In the genomic region with DNA sequence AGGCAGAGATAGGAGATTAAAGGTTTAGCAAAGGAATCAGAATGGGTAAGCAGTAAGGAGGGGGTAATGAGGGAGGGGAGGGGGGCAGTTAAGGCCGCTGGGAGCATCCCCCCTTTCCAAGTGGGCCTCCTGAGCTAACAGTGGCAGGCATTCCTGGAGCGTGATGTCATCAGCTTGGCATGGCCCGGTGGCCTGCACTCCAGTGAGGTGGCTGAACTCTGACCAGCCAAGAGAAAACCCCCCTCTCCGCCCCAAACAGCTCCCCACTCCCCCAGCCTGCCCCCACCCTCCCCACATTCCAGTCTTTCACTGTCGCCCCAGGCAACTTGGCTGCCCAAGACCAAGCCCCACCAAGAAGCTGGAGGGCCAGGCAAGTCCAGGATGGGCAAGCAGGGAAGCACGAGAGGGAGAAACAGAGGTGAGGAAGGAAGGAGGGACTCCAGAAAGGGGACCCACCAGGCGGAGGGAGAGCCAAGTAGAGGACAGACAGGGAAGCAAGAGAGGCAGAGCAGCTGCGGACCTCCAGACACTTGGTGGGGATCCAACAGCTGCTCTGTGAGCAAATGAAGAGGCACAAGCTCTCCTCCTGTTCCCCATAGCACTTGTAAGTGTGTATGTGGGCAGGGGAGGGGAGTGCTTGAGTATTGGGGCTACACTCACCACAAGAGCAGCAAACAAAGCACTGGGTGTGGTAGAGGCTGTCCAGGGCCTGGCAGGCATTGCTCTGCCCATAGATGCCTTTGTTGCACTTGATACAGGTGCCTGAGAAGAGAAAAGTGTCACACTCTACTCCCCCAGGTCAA, we compare ENCODE assay signal across 8 cellular contexts. TPM values are rescaled to one million over a fixed set of nuclear protein-coding genes. Genes with fewer than 3 reads are reported as not detected.
A peak's percentile ranks its signal among the peaks of the same experiment; 100 is the strongest.
DNase-seq lines count a peak whose midpoint lies in the region; ATAC-seq and TF ChIP-seq lines count a peak whose summit lies in the region.

No MANE protein-coding gene starts in this region.

- peak; percentile 37 for ATAC-seq in Right ventricle myocardium inferior
- ATAC-seq in HG03097 (IDR thresholded peaks at IDR 0.05; ENCODE audit: low FRiP score, unreplicated experiment): no peak
- ATAC-seq in activated CD8-positive, alpha-beta T cell treated with anti-CD3 and anti-CD28 coated beads for 36 hours: no peak
- no peak for ATAC-seq in naive thymus-derived CD4-positive, alpha-beta T cell

- H3K27ac Mint-ChIP-seq in chondrocyte (ENCODE audit: unreplicated experiment): peak overlapping the region; percentile 97
- H3K27ac Mint-ChIP-seq in activated CD8-positive, alpha-beta T cell treated with anti-CD3 and anti-CD28 coated beads for 36 hours: no peak overlapping the region
- peak overlapping the region in 1 of 9 donors; percentile 22 for H3K27ac Mint-ChIP-seq in naive thymus-derived CD4-positive, alpha-beta T cell

- no peak for DNase-seq in Right ventricle myocardium inferior (ENCODE audit: missing footprints)
- no peak for DNase-seq in cardiac septum (ENCODE audit: low spot score)
- DNase-seq in chondrocyte (ENCODE audit: low spot score): no peak
- DNase-seq in GOT3 (lab: John Stamatoyannopoulos, UW): no peak
- DNase-seq in activated CD8-positive, alpha-beta T cell treated with anti-CD3 and anti-CD28 coated beads for 36 hours: no peak
- no peak for DNase-seq in naive thymus-derived CD4-positive, alpha-beta T cell

- no peaks in the 10 kb centered on the region for H3K9me3 ChIP-seq in liver (ENCODE audit: control insufficient read depth in 4 of 4, low read length in 3 of 4)
- no peaks in the 10 kb centered on the region for H3K9me3 ChIP-seq in naive thymus-derived CD4-positive, alpha-beta T cell (ENCODE audit: control insufficient read depth in 2 of 3, low read length in 3 of 3)

- TF ChIP-seq CTCF in chondrocyte (IDR thresholded peaks at IDR 0.05) (no peak), liver (IDR thresholded peaks at IDR 0.05; ENCODE audit: low read depth, low read length, missing input control) (no peak)
- no peak for TF ChIP-seq CTCF in activated CD8-positive, alpha-beta T cell treated with anti-CD3 and anti-CD28 coated beads for 36 hours (IDR thresholded peaks at IDR 0.05)

- no peaks in the 10 kb centered on the region for H3K27me3 Mint-ChIP-seq in chondrocyte (ENCODE audit: low read depth)
- H3K27me3 Mint-ChIP-seq in activated CD8-positive, alpha-beta T cell treated with anti-CD3 and anti-CD28 coated beads for 36 hours: no peaks in the 10 kb centered on the region
- H3K27me3 Mint-ChIP-seq in naive thymus-derived CD4-positive, alpha-beta T cell: peaks cover 0 to 29% (median 0%) of the 10 kb centered on the region in 5 donors

- peaks cover 25% of the 10 kb centered on the region for H3K36me3 Mint-ChIP-seq in chondrocyte (ENCODE audit: low read depth)
- H3K36me3 Mint-ChIP-seq in activated CD8-positive, alpha-beta T cell treated with anti-CD3 and anti-CD28 coated beads for 36 hours (ENCODE audit: low read depth): no peaks in the 10 kb centered on the region
- H3K36me3 Mint-ChIP-seq in naive thymus-derived CD4-positive, alpha-beta T cell: peaks cover 0 to 3% (median 0%) of the 10 kb centered on the region in 5 donors

- intact Hi-C loops in Right ventricle myocardium inferior (cut with DNase I): no loop called here
- intact Hi-C loops in cardiac septum (cut with DNase I): no loop called here
- intact Hi-C loops in activated CD8-positive, alpha-beta T cell treated with anti-CD3 and anti-CD28 coated beads for 36 hours (cut with micrococcal nuclease): no loop called here
- intact Hi-C loops in naive thymus-derived CD4-positive, alpha-beta T cell (cut with micrococcal nuclease): no loop called here

- WGBS in liver: 31% methylated on average over 8 of the region's 8 CpGs

- peaks cover 69% of the 10 kb centered on the region for H3K4me1 Mint-ChIP-seq in chondrocyte (ENCODE audit: low read depth)
- H3K4me1 Mint-ChIP-seq in activated CD8-positive, alpha-beta T cell treated with anti-CD3 and anti-CD28 coated beads for 36 hours (ENCODE audit: low read depth): peaks cover 10% of the 10 kb centered on the region
- peaks cover 0 to 12% (median 9%) of the 10 kb centered on the region in 7 donors for H3K4me1 Mint-ChIP-seq in naive thymus-derived CD4-positive, alpha-beta T cell

- no peak for TF ChIP-seq RAD21 in liver (IDR thresholded peaks at IDR 0.05)

- peak overlapping the region; percentile 81 for H3K4me3 Mint-ChIP-seq in chondrocyte (ENCODE audit: unreplicated experiment)
- H3K4me3 Mint-ChIP-seq in activated CD8-positive, alpha-beta T cell treated with anti-CD3 and anti-CD28 coated beads for 36 hours: no peak overlapping the region
- no peak overlapping the region for H3K4me3 Mint-ChIP-seq in naive thymus-derived CD4-positive, alpha-beta T cell

- no peaks in the 10 kb centered on the region for H3K27me3 ChIP-seq in liver (ENCODE audit: control insufficient read depth in 4 of 4, insufficient read depth in 4 of 4, low read length in 3 of 4)
- no peaks in the 10 kb centered on the region for H3K27me3 ChIP-seq in naive thymus-derived CD4-positive, alpha-beta T cell (ENCODE audit: control insufficient read depth in 2 of 2, insufficient read depth in 2 of 2, low read length in 2 of 2)

- POLR2A ChIA-PET in activated CD8-positive, alpha-beta T cell treated with anti-CD3 and anti-CD28 coated beads for 36 hours (lab: Charles Lee): interaction anchor here (1.0 to 1.6 kb wide), 3 partner anchors 10 to 80 kb away, joined by 3 to 4 read pairs (median 3); no protein-coding TSS in a partner anchor
- POLR2A ChIA-PET in naive thymus-derived CD4-positive, alpha-beta T cell (lab: Charles Lee): interaction anchor here (1.5 kb wide), 1 partner anchor 23 kb away, joined by 4 read pairs; no protein-coding TSS in a partner anchor

- H3K4me3 ChIP-seq in liver (ENCODE audit: low read depth in 1 of 3, low read length in 3 of 3): no peak overlapping the region
- no peak overlapping the region for H3K4me3 ChIP-seq in naive thymus-derived CD4-positive, alpha-beta T cell (ENCODE audit: low read length)

- no peaks in the 10 kb centered on the region for H3K9me3 Mint-ChIP-seq in chondrocyte (ENCODE audit: low read depth)
- no peaks in the 10 kb centered on the region for H3K9me3 Mint-ChIP-seq in activated CD8-positive, alpha-beta T cell treated with anti-CD3 and anti-CD28 coated beads for 36 hours
- no peaks in the 10 kb centered on the region for H3K9me3 Mint-ChIP-seq in naive thymus-derived CD4-positive, alpha-beta T cell

- CTCF ChIA-PET in activated CD8-positive, alpha-beta T cell treated with anti-CD3 and anti-CD28 coated beads for 36 hours (lab: Charles Lee): interaction anchor here (0.5 to 12.5 kb wide), 10 partner anchors 9 to 99 kb away, joined by 3 to 201 read pairs (median 4); partner anchors contain the start of genes CDH24 and HAUS4
- CTCF ChIA-PET in naive thymus-derived CD4-positive, alpha-beta T cell (lab: Charles Lee): interaction anchor here (0.5 to 8.3 kb wide), 6 partner anchors 7 to 407 kb away, joined by 3 to 165 read pairs (median 4); partner anchors contain the start of genes AJUBA and CDH24

- H3K36me3 ChIP-seq in liver (ENCODE audit: control insufficient read depth in 4 of 4, insufficient read depth in 3 of 4, low read depth in 1 of 4, low read length in 3 of 4): peaks cover 0 to 5% (median 0%) of the 10 kb centered on the region in 4 donors
- peaks cover 0 to 4% (median 0%) of the 10 kb centered on the region in 3 experiments for H3K36me3 ChIP-seq in naive thymus-derived CD4-positive, alpha-beta T cell (ENCODE audit: control insufficient read depth in 2 of 3, insufficient read depth in 3 of 3, low read length in 3 of 3)

- peak overlapping the region in 1 of 2 donors; percentile 59 for H3K9ac ChIP-seq in liver (ENCODE audit: low read depth in 1 of 2, low read length in 2 of 2)

- H3K4me1 ChIP-seq in liver (ENCODE audit: control insufficient read depth in 4 of 4, insufficient read depth in 4 of 4, low read length in 3 of 4): peaks cover 16 to 87% (median 68%) of the 10 kb centered on the region in 4 donors
- peaks cover 0 to 4% of the 10 kb centered on the region in 2 donors for H3K4me1 ChIP-seq in naive thymus-derived CD4-positive, alpha-beta T cell (ENCODE audit: control insufficient read depth in 2 of 2, insufficient read depth in 2 of 2, low read length in 2 of 2)

- H3K27ac ChIP-seq in liver (ENCODE audit: low read depth in 1 of 2, low read length in 2 of 2): peak overlapping the region; percentile 85 to 87
- H3K27ac ChIP-seq in naive thymus-derived CD4-positive, alpha-beta T cell (ENCODE audit: low read depth, low read length): no peak overlapping the region

RNA-seq across cellular contexts. Expression of gene AJUBA, which starts 4.5 kb away (rescaled TPM):
- total RNA-seq in Right ventricle myocardium inferior: 13.1 TPM
- total RNA-seq in cardiac septum: 14.0 TPM
- total RNA-seq in chondrocyte: 56.5 to 124 TPM (median 124 TPM) in 3 replicates
- 10 to 100 TPM; 15.9 to 34.9 TPM for total RNA-seq in liver
- 10 to 100 TPM; 15.5 to 23.4 TPM for polyA plus RNA-seq in liver
- 1 to 10 TPM; 2.3 to 2.6 TPM for total RNA-seq in activated CD8-positive, alpha-beta T cell treated with anti-CD3 and anti-CD28 coated beads for 36 hours
- 1 to 10 TPM in 3 of 5 experiments, under 1 TPM in 2; 0.49 to 3.2 (median 1.4) TPM for total RNA-seq in naive thymus-derived CD4-positive, alpha-beta T cell
- polyA plus RNA-seq in naive thymus-derived CD4-positive, alpha-beta T cell: 1 to 10 TPM; 1.6 to 2.3 TPM

RNA-seq across cellular contexts. Expression of gene HAUS4, which starts 21.0 kb away (rescaled TPM):
- 19.5 TPM for total RNA-seq in Right ventricle myocardium inferior
- 16.5 TPM for total RNA-seq in cardiac septum
- total RNA-seq in chondrocyte: 27.6 to 35.2 TPM (median 29.3 TPM) in 3 replicates
- total RNA-seq in liver: 10 to 100 TPM; 11.9 to 32.8 TPM
- polyA plus RNA-seq in liver: 1 to 10 TPM; 5.8 to 7.9 TPM
- total RNA-seq in activated CD8-positive, alpha-beta T cell treated with anti-CD3 and anti-CD28 coated beads for 36 hours: 10 to 100 TPM; 80.3 to 82.2 TPM
- 10 to 100 TPM; 27.1 to 50.7 (median 38.8) TPM for total RNA-seq in naive thymus-derived CD4-positive, alpha-beta T cell
- polyA plus RNA-seq in naive thymus-derived CD4-positive, alpha-beta T cell: 10 to 100 TPM; 41.3 to 45.0 TPM

RNA-seq across cellular contexts. Expression of gene C14orf93, which starts 32.1 kb away (rescaled TPM):
- total RNA-seq in Right ventricle myocardium inferior (5.6 TPM), cardiac septum (3.7 TPM), chondrocyte (6.0 to 7.6 TPM (median 6.0 TPM) in 3 replicates), liver (1 to 10 TPM; 3.8 to 7.1 TPM)
- 1 to 10 TPM; 2.1 to 3.0 TPM for polyA plus RNA-seq in liver
- 10 to 100 TPM; 13.2 to 13.5 TPM for total RNA-seq in activated CD8-positive, alpha-beta T cell treated with anti-CD3 and anti-CD28 coated beads for 36 hours
- total RNA-seq in naive thymus-derived CD4-positive, alpha-beta T cell: 10 to 100 TPM; 10.9 to 20.5 (median 12.1) TPM
- polyA plus RNA-seq in naive thymus-derived CD4-positive, alpha-beta T cell: 1 to 10 TPM; 5.7 to 8.1 TPM

RNA-seq across cellular contexts. Expression of gene PRMT5, which starts 48.7 kb away (rescaled TPM):
- total RNA-seq in Right ventricle myocardium inferior (48.7 TPM), cardiac septum (40.2 TPM), chondrocyte (42.0 to 59.5 TPM (median 50.4 TPM) in 3 replicates), liver (10 to 100 TPM; 26.2 to 27.5 TPM)
- polyA plus RNA-seq in liver: 10 to 100 TPM; 14.1 to 28.2 TPM
- total RNA-seq in activated CD8-positive, alpha-beta T cell treated with anti-CD3 and anti-CD28 coated beads for 36 hours: 100 to 1,000 TPM; 107 to 116 TPM
- 10 to 100 TPM; 24.9 to 82.8 (median 34.2) TPM for total RNA-seq in naive thymus-derived CD4-positive, alpha-beta T cell
- polyA plus RNA-seq in naive thymus-derived CD4-positive, alpha-beta T cell: 10 to 100 TPM; 61.8 to 64.5 TPM

RNA-seq across cellular contexts. Expression of gene PSMB5, which starts 56.8 kb away (rescaled TPM):
- total RNA-seq in Right ventricle myocardium inferior (134 TPM), cardiac septum (120 TPM), chondrocyte (151 to 207 TPM (median 172 TPM) in 3 replicates), liver (10 to 100 TPM; 74.0 to 88.2 TPM)
- 100 to 1,000 TPM; 102 to 152 TPM for polyA plus RNA-seq in liver
- 100 to 1,000 TPM; 119 to 120 TPM for total RNA-seq in activated CD8-positive, alpha-beta T cell treated with anti-CD3 and anti-CD28 coated beads for 36 hours
- 10 to 100 TPM; 19.2 to 69.1 (median 32.8) TPM for total RNA-seq in naive thymus-derived CD4-positive, alpha-beta T cell
- 10 to 100 TPM; 53.6 to 74.2 TPM for polyA plus RNA-seq in naive thymus-derived CD4-positive, alpha-beta T cell
